In genomic region chr5:96780626-96781025, GRCh38 we compare ENCODE assay signal across 12 cellular contexts. TPM values are rescaled to one million over a fixed set of nuclear protein-coding genes. Genes with fewer than 3 reads are reported as not detected.
DNase-seq lines count a peak whose midpoint lies in the region; ATAC-seq and TF ChIP-seq lines count a peak whose summit lies in the region.
"Had no signal": no experiment of that assay in that cellular context is flagged by ENCODE, and none has a peak within 500 bp of the region (broad histone marks: within the 10 kb centered on the region; RNA-seq: fewer than 3 reads in every experiment).

No MANE protein-coding gene starts in this region.

- no peak for TF ChIP-seq POLR2A in vagina (IDR thresholded peaks at IDR 0.05)

- no peak overlapping the region for H2BK5ac ChIP-seq in mesenchymal stem cell (ENCODE audit: low read depth, low read length, poor library complexity, severe bottlenecking)

- no peak overlapping the region for H2AK5ac ChIP-seq in mesenchymal stem cell (ENCODE audit: low read length, severe bottlenecking)

- TF ChIP-seq CTCF in ascending aorta (IDR thresholded peaks at IDR 0.05) (no peak), vagina (IDR thresholded peaks at IDR 0.05) (no peak)

- H2AFZ ChIP-seq in mesenchymal stem cell (ENCODE audit: low read depth, low read length): no peak overlapping the region

- no peak overlapping the region for H4K8ac ChIP-seq in mesenchymal stem cell (ENCODE audit: low read length)

- H4K91ac ChIP-seq in mesenchymal stem cell (ENCODE audit: low read length): no peak overlapping the region

- H3K27me3 ChIP-seq in ascending aorta (no peaks in the 10 kb centered on the region), mesenchymal stem cell (ENCODE audit: control insufficient read depth in 1 of 2, insufficient read depth in 1 of 2, low read length in 2 of 2) (no peaks in the 10 kb centered on the region), vagina (no peaks in the 10 kb centered on the region)
- H3K27me3 ChIP-seq: BLaER1 treated with 17β-estradiol and CSF1 and Interleukin-3, amounts not matched to agents 10 nM and 100 nM; cardiac muscle cell had no signal

- H2BK12ac ChIP-seq in mesenchymal stem cell (ENCODE audit: low read length in 2 of 2): no peak overlapping the region

- ATAC-seq in left ventricle myocardium superior (peak; percentile 15), HG02763 (IDR thresholded peaks at IDR 0.05; ENCODE audit: unreplicated experiment) (no peak), HG03565 (IDR thresholded peaks at IDR 0.05; ENCODE audit: unreplicated experiment) (no peak)

- peaks cover under 1% of the 10 kb centered on the region for H3K79me1 ChIP-seq in mesenchymal stem cell (replicated peaks; ENCODE audit: low read length, poor library complexity, severe bottlenecking)

- H2BK15ac ChIP-seq in mesenchymal stem cell (ENCODE audit: low read depth, poor library complexity, severe bottlenecking): no peak overlapping the region

- H3K9ac ChIP-seq in mesenchymal stem cell (ENCODE audit: low read length): peak overlapping the region; percentile 60
- H3K9ac ChIP-seq: BLaER1 treated with 17β-estradiol and CSF1 and Interleukin-3, amounts not matched to agents 10 nM and 100 nM had no signal

- no peak overlapping the region for H3K14ac ChIP-seq in mesenchymal stem cell (ENCODE audit: low read length in 2 of 2)

- H3K4me1 ChIP-seq in ascending aorta: peaks cover 5 to 11% of the 10 kb centered on the region in 2 donors
- H3K4me1 ChIP-seq in mesenchymal stem cell (ENCODE audit: control insufficient read depth, insufficient read depth, low read depth, low read length): peaks cover 1% of the 10 kb centered on the region
- H3K4me1 ChIP-seq in vagina: peaks cover 14% of the 10 kb centered on the region
- H3K4me1 ChIP-seq: BLaER1 treated with 17β-estradiol and CSF1 and Interleukin-3, amounts not matched to agents 10 nM and 100 nM had no signal

- H3K4ac ChIP-seq in mesenchymal stem cell (ENCODE audit: low read depth in 1 of 2, low read length in 2 of 2): no peak overlapping the region

- H3K4me3 ChIP-seq in ascending aorta (no peak overlapping the region), mesenchymal stem cell (ENCODE audit: insufficient read depth in 1 of 2, low read depth in 1 of 2, low read length in 2 of 2) (no peak overlapping the region), vagina (no peak overlapping the region)
- H3K4me3 ChIP-seq: BLaER1 treated with 17β-estradiol and CSF1 and Interleukin-3, amounts not matched to agents 10 nM and 100 nM; cardiac muscle cell had no signal

- intact Hi-C loops in left ventricle myocardium superior (cut with micrococcal nuclease): no loop called here
- intact Hi-C loops in cardiac septum (cut with DNase I): no loop called here
- intact Hi-C loops in ascending aorta (cut with DNase I): no loop called here
- intact Hi-C loops in vagina (cut with DNase I): no loop called here

- no peak overlapping the region for H2BK120ac ChIP-seq in mesenchymal stem cell (ENCODE audit: low read depth, low read length)

- H3K4me2 ChIP-seq in mesenchymal stem cell (ENCODE audit: low read length, poor library complexity, severe bottlenecking): no peak overlapping the region
- H3K4me2 ChIP-seq: BLaER1 treated with 17β-estradiol and CSF1 and Interleukin-3, amounts not matched to agents 10 nM and 100 nM had no signal

- H3K27ac ChIP-seq in ascending aorta (peak overlapping the region; percentile 46 to 64), mesenchymal stem cell (ENCODE audit: low read length, poor library complexity, severe bottlenecking) (peak overlapping the region; percentile 38), vagina (peak overlapping the region; percentile 26)
- H3K27ac ChIP-seq: BLaER1 treated with 17β-estradiol and CSF1 and Interleukin-3, amounts not matched to agents 10 nM and 100 nM; cardiac muscle cell had no signal

- peaks cover 30 to 62% of the 10 kb centered on the region in 2 donors for H3K36me3 ChIP-seq in ascending aorta
- H3K36me3 ChIP-seq in mesenchymal stem cell (ENCODE audit: control insufficient read depth in 1 of 2, insufficient read depth in 2 of 2, low read depth in 1 of 2, low read length in 2 of 2): peaks cover 18 to 87% of the 10 kb centered on the region in 2 experiments
- peaks cover 0 to 59% of the 10 kb centered on the region in 2 donors for H3K36me3 ChIP-seq in vagina

- H3K23ac ChIP-seq in mesenchymal stem cell (ENCODE audit: low read length in 2 of 2): no peak overlapping the region

- no peak for DNase-seq in left ventricle myocardium superior
- DNase-seq in cardiac septum (ENCODE audit: low spot score): no peak
- DNase-seq in ascending aorta (ENCODE audit: low spot score in 2 of 2): no peak
- DNase-seq in mesenchymal stem cell: peak; percentile 18
- no peak for DNase-seq in vagina (ENCODE audit: extremely low spot score in 2 of 2)
- DNase-seq in NK-92 treated with Interleukin-12 subunit alpha and Interleukin-12 subunit beta, amount 100 ng/mL, for 24 hours (lab: John Stamatoyannopoulos, UW): no peak
- DNase-seq: NCI-H1417, OCI-M1 had no signal

- no peak overlapping the region for H3K18ac ChIP-seq in mesenchymal stem cell (ENCODE audit: low read depth in 1 of 2, low read length in 2 of 2)

- H3K9me3 ChIP-seq in ascending aorta: peaks cover 5 to 6% of the 10 kb centered on the region in 2 donors
- H3K9me3 ChIP-seq in mesenchymal stem cell (ENCODE audit: control insufficient read depth, low read length): no peaks in the 10 kb centered on the region
- no peaks in the 10 kb centered on the region for H3K9me3 ChIP-seq in vagina
- H3K9me3 ChIP-seq: BLaER1 treated with 17β-estradiol and CSF1 and Interleukin-3, amounts not matched to agents 10 nM and 100 nM had no signal

RNA-seq across cellular contexts. Expression of gene ERAP1, which starts 27.1 kb away (rescaled TPM):
- total RNA-seq in left ventricle myocardium superior (39.4 TPM), cardiac septum (33.6 TPM), ascending aorta (41.3 TPM), vagina (23.6 TPM)
- polyA plus RNA-seq in mesenchymal stem cell (2013, experiment 1 of 2): 94.5 TPM
- polyA plus RNA-seq in mesenchymal stem cell (2013, experiment 2 of 2): 89.6 TPM
